1 cellular context compared by ENCODE assay signal in the genomic region with DNA sequence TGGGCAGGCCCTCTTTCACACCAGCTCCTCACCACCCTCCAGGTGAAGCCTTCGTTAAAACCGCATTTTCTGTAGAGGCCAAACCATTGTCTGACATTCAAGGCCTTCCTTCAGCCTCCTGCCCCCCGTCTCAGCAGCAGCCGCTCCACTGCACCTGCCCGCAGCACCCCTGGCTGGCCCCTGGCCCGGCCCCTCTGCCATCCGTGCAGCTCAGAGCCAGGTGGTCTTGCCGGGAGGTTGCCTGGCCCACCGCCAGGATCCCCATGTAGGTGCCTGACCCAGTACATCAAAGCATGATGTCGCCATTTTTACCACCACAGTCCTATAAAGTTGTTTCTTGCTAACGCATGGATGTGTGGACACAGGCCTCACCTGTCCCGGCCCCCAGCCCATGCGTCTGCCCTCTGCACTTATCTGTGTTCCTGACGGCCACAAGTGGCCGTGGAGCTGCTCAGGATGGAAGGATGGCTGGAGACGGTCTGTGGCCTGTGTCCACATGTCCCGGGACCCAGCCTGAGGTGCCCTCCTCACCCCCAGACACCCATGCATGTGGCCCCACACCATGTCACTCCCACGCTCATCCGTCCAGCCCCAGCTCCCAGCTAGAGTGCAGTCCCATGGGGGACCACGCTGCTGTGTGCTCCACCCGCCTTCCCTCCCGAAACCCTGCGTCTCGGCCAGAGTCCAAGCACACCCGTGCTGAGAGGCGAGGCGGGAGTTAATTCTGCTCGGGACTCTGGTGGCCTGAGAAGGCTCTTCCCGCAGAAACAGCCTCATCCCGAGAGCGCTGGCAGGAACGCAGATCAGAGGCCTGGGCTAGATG.
TF ChIP-seq lines count a peak whose summit lies in the region.

No MANE protein-coding gene starts in this region.

TF ChIP-seq in IMR-90, 13 proteins besides CTCF, POLR2A, EP300 and RAD21:
- TF ChIP-seq, protein P1, sequence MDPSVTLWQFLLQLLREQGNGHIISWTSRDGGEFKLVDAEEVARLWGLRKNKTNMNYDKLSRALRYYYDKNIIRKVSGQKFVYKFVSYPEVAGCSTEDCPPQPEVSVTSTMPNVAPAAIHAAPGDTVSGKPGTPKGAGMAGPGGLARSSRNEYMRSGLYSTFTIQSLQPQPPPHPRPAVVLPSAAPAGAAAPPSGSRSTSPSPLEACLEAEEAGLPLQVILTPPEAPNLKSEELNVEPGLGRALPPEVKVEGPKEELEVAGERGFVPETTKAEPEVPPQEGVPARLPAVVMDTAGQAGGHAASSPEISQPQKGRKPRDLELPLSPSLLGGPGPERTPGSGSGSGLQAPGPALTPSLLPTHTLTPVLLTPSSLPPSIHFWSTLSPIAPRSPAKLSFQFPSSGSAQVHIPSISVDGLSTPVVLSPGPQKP (IDR thresholded peaks at IDR 0.05; ENCODE audit: borderline replicate concordance, low read depth, low read length) = no peak
- TF ChIP-seq FOS (IDR thresholded peaks at IDR 0.05; ENCODE audit: low read depth, low read length) (no peak), CEBPB (IDR thresholded peaks at IDR 0.05; ENCODE audit: low read depth, low read length) (no peak), CHD1 (IDR thresholded peaks at IDR 0.05; ENCODE audit: low read depth, low read length) (no peak), MAZ (IDR thresholded peaks at IDR 0.05; ENCODE audit: borderline replicate concordance, low read depth, low read length) (no peak), SMC3 (IDR thresholded peaks at IDR 0.05; ENCODE audit: low read depth, low read length) (no peak), BHLHE40 (IDR thresholded peaks at IDR 0.05; ENCODE audit: low read depth, low read length) (no peak), RFX5 (IDR thresholded peaks at IDR 0.05; ENCODE audit: low read depth, low read length) (no peak), MXI1 (IDR thresholded peaks at IDR 0.05; ENCODE audit: borderline replicate concordance, low read depth, low read length) (no peak), NFE2L2 (IDR thresholded peaks at IDR 0.05; ENCODE audit: low read depth, low read length) (no peak), MAFK (IDR thresholded peaks at IDR 0.05; ENCODE audit: low read depth, low read length) (no peak), RCOR1 (IDR thresholded peaks at IDR 0.05; ENCODE audit: insufficient replicate concordance, low read length) (no peak)
- TF ChIP-seq, protein P2, sequence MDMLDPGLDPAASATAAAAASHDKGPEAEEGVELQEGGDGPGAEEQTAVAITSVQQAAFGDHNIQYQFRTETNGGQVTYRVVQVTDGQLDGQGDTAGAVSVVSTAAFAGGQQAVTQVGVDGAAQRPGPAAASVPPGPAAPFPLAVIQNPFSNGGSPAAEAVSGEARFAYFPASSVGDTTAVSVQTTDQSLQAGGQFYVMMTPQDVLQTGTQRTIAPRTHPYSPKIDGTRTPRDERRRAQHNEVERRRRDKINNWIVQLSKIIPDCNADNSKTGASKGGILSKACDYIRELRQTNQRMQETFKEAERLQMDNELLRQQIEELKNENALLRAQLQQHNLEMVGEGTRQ (IDR thresholded peaks at IDR 0.05; ENCODE audit: low read depth, low read length) = no peak
TF ChIP-seq in IMR-90: peak in this region for 0.
